Comparison of ENCODE assay signal across 19 cellular contexts in genomic region chr2:18551169-18551568, GRCh38. TPM values are rescaled to one million over a fixed set of nuclear protein-coding genes. Genes with fewer than 3 reads are reported as not detected.
"Had no signal": no experiment of that assay in that cellular context is flagged by ENCODE, and none has a peak within 500 bp of the region (broad histone marks: within the 10 kb centered on the region; RNA-seq: fewer than 3 reads in every experiment).

No MANE protein-coding gene starts in this region.

- DNase-seq: activated CD4-positive, alpha-beta T cell treated with anti-CD3 and anti-CD28 coated beads for 1 hour; activated CD4-positive, alpha-beta T cell treated with anti-CD3 and anti-CD28 coated beads, Interleukin-2, amount 50 U/mL, for 4 hours; activated naive CD4-positive, alpha-beta T cell treated with anti-CD3 and anti-CD28 coated beads, Interleukin-2, amount 10 ng/mL, durations not matched to agents 7 days and 5 days; dermis blood vessel endothelial cell; natural killer cell; right cardiac atrium; small intestine; stimulated activated CD4-positive, alpha-beta T cell treated with anti-CD3 and anti-CD28 coated beads, Interleukin-4, amount 100 ng/mL, for 24 hours; stimulated activated naive CD4-positive, alpha-beta T cell; substantia nigra had no signal

- H3K27me3 ChIP-seq: ascending aorta, hepatocyte, tibial nerve had no signal

- H3K27ac ChIP-seq: ascending aorta, tibial nerve, VCaP had no signal

- H3K4me3 ChIP-seq: ascending aorta, hepatocyte, tibial nerve had no signal

- H3K9me3 ChIP-seq: ascending aorta, tibial nerve had no signal

RNA-seq across cellular contexts. Expression of gene NT5C1B, which starts 38.2 kb away (rescaled TPM):
- total RNA-seq: ascending aorta; chondrocyte; dermis blood vessel endothelial cell; hepatocyte; left lobe of liver; natural killer cell; posterior vena cava; right cardiac atrium; T-helper 1 cell treated with Interleukin-12 subunit alpha and Interleukin-12 subunit beta and Interleukin-4 antibody, amounts not matched to agents 30 ng/mL and 1 ng/mL, for 36 hours; tibial nerve had no signal
- polyA plus RNA-seq: keratinocyte, right cardiac atrium, small intestine had no signal
